In the genomic region with DNA sequence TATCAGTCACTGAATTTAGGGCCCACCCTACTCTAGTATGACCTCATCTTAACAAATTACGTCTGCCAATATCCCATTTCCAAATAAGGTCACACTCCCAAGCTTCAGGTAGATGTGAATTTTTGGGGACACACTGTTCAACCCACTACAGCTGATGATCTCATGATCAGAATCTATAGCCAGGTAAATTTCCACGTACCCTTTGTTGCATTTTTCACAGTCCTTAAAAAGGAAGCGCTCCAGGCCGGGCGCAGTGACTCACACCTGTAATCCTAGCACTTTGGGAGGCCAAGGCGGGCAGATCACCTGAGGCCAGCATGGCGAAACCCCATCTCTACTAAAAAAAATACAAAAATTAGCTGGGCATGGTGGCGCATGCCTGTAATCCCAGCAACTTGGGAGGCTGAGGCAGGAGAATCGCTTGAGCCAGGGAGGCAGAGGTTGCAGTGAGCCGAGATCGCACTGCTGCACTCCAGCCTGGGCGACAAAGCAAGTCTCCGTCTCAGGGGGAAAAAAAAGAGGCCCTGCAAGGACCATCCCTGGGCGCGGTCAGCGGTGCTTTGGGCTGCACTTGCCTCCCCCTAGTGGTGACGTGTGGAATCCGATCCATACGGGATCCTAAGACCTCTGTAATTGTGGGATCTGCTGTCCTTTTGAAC, we compare ENCODE assay signal across 8 cellular contexts. TPM values are rescaled to one million over a fixed set of nuclear protein-coding genes. Genes with fewer than 3 reads are reported as not detected.
A peak's percentile ranks its signal among the peaks of the same experiment; 100 is the strongest.
DNase-seq lines count a peak whose midpoint lies in the region; ATAC-seq and TF ChIP-seq lines count a peak whose summit lies in the region.
"Not testable (repeated sequence)": the region's sequence is repeated elsewhere in the genome, so short reads cannot be mapped to it uniquely, and the experiment has no call there.

No MANE protein-coding gene starts in this region.

- H3K27ac Mint-ChIP-seq in activated CD4-positive, alpha-beta T cell treated with anti-CD3 and anti-CD28 coated beads, Interleukin-2, amount 10 ng/mL, durations not matched to agents 24 days and 14 days, result not testable (repeated sequence)

- H4K20me1 ChIP-seq in OCI-LY1 (ENCODE audit: insufficient read depth, low read length), result not testable (repeated sequence)

- H3K9me3 ChIP-seq in OCI-LY1 (ENCODE audit: low read length); left ventricle myocardium inferior (replicated peaks); thoracic aorta: not testable (repeated sequence)

- H3K4me2 ChIP-seq in OCI-LY1 (ENCODE audit: low read length), result not testable (repeated sequence)

- H3K4me1 Mint-ChIP-seq in activated CD4-positive, alpha-beta T cell treated with anti-CD3 and anti-CD28 coated beads, Interleukin-2, amount 10 ng/mL, durations not matched to agents 24 days and 14 days, result peaks cover 28% of the 10 kb centered on the region

- H3K9me3 Mint-ChIP-seq in activated CD4-positive, alpha-beta T cell treated with anti-CD3 and anti-CD28 coated beads, Interleukin-2, amount 10 ng/mL, durations not matched to agents 24 days and 14 days, result not testable (repeated sequence)

- in situ Hi-C loops in T47D (cut with HindIII; ENCODE audit: low pct_unique_long_range_greater_than_20kb, low sequenced_read_pairs), result not testable (repeated sequence)

- intact Hi-C loops in activated CD4-positive, alpha-beta T cell treated with anti-CD3 and anti-CD28 coated beads, Interleukin-2, amount 10 ng/mL, durations not matched to agents 24 days and 14 days (cut with micrococcal nuclease); left ventricle myocardium inferior (cut with micrococcal nuclease): not testable (repeated sequence)

- not testable (repeated sequence) for H3K9ac ChIP-seq in OCI-LY1 (ENCODE audit: low read length)

- peaks cover 16% of the 10 kb centered on the region; the same call in 1 of the 2 replicates for H3K36me3 ChIP-seq in OCI-LY1 (ENCODE audit: insufficient read depth, low read length)
- peaks cover 24% of the 10 kb centered on the region for H3K36me3 ChIP-seq in left ventricle myocardium inferior
- peaks cover 25% of the 10 kb centered on the region for H3K36me3 ChIP-seq in thoracic aorta

- H2AFZ ChIP-seq in OCI-LY1 (ENCODE audit: low read length), result not testable (repeated sequence)

- not testable (repeated sequence) for H3K4me3 Mint-ChIP-seq in activated CD4-positive, alpha-beta T cell treated with anti-CD3 and anti-CD28 coated beads, Interleukin-2, amount 10 ng/mL, durations not matched to agents 24 days and 14 days

- H3K9me2 ChIP-seq in OCI-LY1 (ENCODE audit: low read depth, low read length), result not testable (repeated sequence)

- H3K79me2 ChIP-seq in OCI-LY1 (ENCODE audit: insufficient read depth, low read length), result not testable (repeated sequence)

- not testable (repeated sequence) for H3K4me3 ChIP-seq in OCI-LY1 (ENCODE audit: low read depth, low read length, poor library complexity, severe bottlenecking); left ventricle myocardium inferior; thoracic aorta

- not testable (repeated sequence) for H3F3A ChIP-seq in OCI-LY1 (ENCODE audit: insufficient read depth, low read length)

- not testable (repeated sequence) for ATAC-seq in thoracic aorta (ENCODE audit: insufficient number of reproducible peaks, low FRiP score, low read depth)

- H3K27ac ChIP-seq in OCI-LY1 (ENCODE audit: low read depth, low read length, poor library complexity, severe bottlenecking), result peak overlapping the region; percentile 27
- not testable (repeated sequence) for H3K27ac ChIP-seq in left ventricle myocardium inferior (replicated peaks); thoracic aorta

- not testable (repeated sequence) for H3K27me3 Mint-ChIP-seq in activated CD4-positive, alpha-beta T cell treated with anti-CD3 and anti-CD28 coated beads, Interleukin-2, amount 10 ng/mL, durations not matched to agents 24 days and 14 days

- H3K4me1 ChIP-seq in OCI-LY1 (ENCODE audit: insufficient read depth, low read length, severe bottlenecking), result peaks cover 15% of the 10 kb centered on the region
- H3K4me1 ChIP-seq in left ventricle myocardium inferior; thoracic aorta (ENCODE audit: control insufficient read depth in 1 of 2, low read depth in 2 of 2): not testable (repeated sequence)

- TF ChIP-seq CTCF in LNCAP (IDR thresholded peaks at IDR 0.05) (peak; percentile 74), OCI-LY1 (IDR thresholded peaks at IDR 0.05; ENCODE audit: low read length) (peak; percentile 89), left ventricle myocardium inferior (IDR thresholded peaks at IDR 0.05; ENCODE audit: borderline replicate concordance) (peak; percentile 92), thoracic aorta (IDR thresholded peaks at IDR 0.05) (peak; percentile 88)

- not testable (repeated sequence) for H3K27me3 ChIP-seq in OCI-LY1 (ENCODE audit: insufficient read depth, low read length); left ventricle myocardium inferior (ENCODE audit: low read depth); thoracic aorta (replicated peaks; ENCODE audit: insufficient read depth)

- DNase-seq in ELF-1 (ENCODE audit: low read depth, low spot score), result peak; percentile 89
- peak; percentile 88 for DNase-seq in activated CD4-positive, alpha-beta T cell treated with anti-CD3 and anti-CD28 coated beads, Interleukin-2, amount 10 ng/mL, durations not matched to agents 24 days and 14 days
- peak; percentile 84 to 86 for DNase-seq in T47D (ENCODE audit: low read depth in 1 of 2, low spot score in 1 of 2)
- DNase-seq in left ventricle myocardium inferior, result peak; percentile 65
- DNase-seq in occipital lobe (lab: John Stamatoyannopoulos, UW), result peak; percentile 49
- DNase-seq in thoracic aorta (ENCODE audit: low spot score), result not testable (repeated sequence)

- peaks cover 61% of the 10 kb centered on the region for H3K36me3 Mint-ChIP-seq in activated CD4-positive, alpha-beta T cell treated with anti-CD3 and anti-CD28 coated beads, Interleukin-2, amount 10 ng/mL, durations not matched to agents 24 days and 14 days (ENCODE audit: low read depth)

RNA-seq across cellular contexts. Expression of a gene that starts 20.1 kb away (rescaled TPM):
- 20.9 and 25.9 TPM in 2 replicates for total RNA-seq in activated CD4-positive, alpha-beta T cell treated with anti-CD3 and anti-CD28 coated beads, Interleukin-2, amount 10 ng/mL, durations not matched to agents 24 days and 14 days
- total RNA-seq in left ventricle myocardium inferior (4.7 TPM), occipital lobe (6.6 TPM), thoracic aorta (10 to 100 TPM; 42.3 to 50.4 TPM)
